Comparison of ENCODE assay signal across 19 cellular contexts in the genomic region with DNA sequence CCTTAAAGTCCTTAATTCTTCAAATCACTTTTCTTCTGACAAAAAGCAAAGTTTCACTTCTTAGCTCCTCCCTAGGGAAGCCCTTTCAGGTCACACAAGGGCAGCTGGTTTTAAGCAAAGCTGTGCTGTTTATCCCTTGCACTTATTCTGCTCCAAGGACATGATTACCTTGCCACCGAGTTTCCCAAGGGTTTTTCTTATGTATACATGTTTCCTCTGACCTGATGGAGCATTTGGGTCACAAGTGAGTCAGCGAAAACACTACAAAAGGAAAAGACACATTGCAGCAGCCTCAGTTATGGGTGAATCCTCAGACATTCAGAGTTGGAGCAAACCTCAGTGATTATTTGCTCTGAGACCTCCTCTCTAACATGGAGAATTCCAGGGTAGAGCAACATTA. TPM values are rescaled to one million over a fixed set of nuclear protein-coding genes. Genes with fewer than 3 reads are reported as not detected.
DNase-seq lines count a peak whose midpoint lies in the region; ATAC-seq, FAIRE-seq and TF ChIP-seq lines count a peak whose summit lies in the region.
"Had no signal": no experiment of that assay in that cellular context is flagged by ENCODE, and none has a peak within 500 bp of the region (broad histone marks: within the 10 kb centered on the region; RNA-seq: fewer than 3 reads in every experiment).

No MANE protein-coding gene starts in this region.

- no peaks in the 10 kb centered on the region for H3K9me1 ChIP-seq in K562 (ENCODE audit: control insufficient read depth, insufficient read depth, low read length)

- no peaks in the 10 kb centered on the region for H3K27me3 ChIP-seq in HUES48 (ENCODE audit: control insufficient read depth, insufficient read depth, low read length)
- no peaks in the 10 kb centered on the region for H3K27me3 ChIP-seq in K562 (ENCODE audit: control insufficient read depth in 2 of 2, insufficient read depth in 2 of 2, low read length in 2 of 2)
- H3K27me3 ChIP-seq in mesenchymal stem cell (ENCODE audit: control insufficient read depth in 1 of 2, insufficient read depth in 1 of 2, low read length in 2 of 2) = no peaks in the 10 kb centered on the region
- H3K27me3 ChIP-seq: upper lobe of left lung had no signal

- no peak overlapping the region for H3K4me3 ChIP-seq in AG10803 (ENCODE audit: low read length)
- H3K4me3 ChIP-seq in HUES48 (ENCODE audit: low read depth, low read length) = no peak overlapping the region
- H3K4me3 ChIP-seq in K562 = no peak overlapping the region
- H3K4me3 ChIP-seq in mesenchymal stem cell (ENCODE audit: insufficient read depth in 1 of 2, low read depth in 1 of 2, low read length in 2 of 2) = no peak overlapping the region
- H3K4me3 ChIP-seq: mucosa of descending colon, upper lobe of left lung had no signal

- H4K8ac ChIP-seq in mesenchymal stem cell (ENCODE audit: low read length) = peak overlapping the region; percentile 19

- H3K4me1 ChIP-seq in HUES48 (ENCODE audit: control insufficient read depth, insufficient read depth, low read length) (peaks cover 14% of the 10 kb centered on the region), K562 (replicated peaks in 1 of 2; ENCODE audit: control insufficient read depth in 2 of 2, insufficient read depth in 2 of 2, low read length in 2 of 2) (peaks cover 5 to 17% of the 10 kb centered on the region in 2 experiments; a peak in 3 of 5 replicates), mesenchymal stem cell (ENCODE audit: control insufficient read depth, insufficient read depth, low read depth, low read length) (no peaks in the 10 kb centered on the region)

- H3K9ac ChIP-seq in HUES48 (ENCODE audit: low read depth, low read length) = no peak overlapping the region
- peak overlapping the region in 1 of 2 experiments; percentile 32; a peak in 2 of 4 replicates for H3K9ac ChIP-seq in K562 (ENCODE audit: insufficient read depth in 1 of 2, low read depth in 2 of 2, low read length in 2 of 2)
- H3K9ac ChIP-seq in mesenchymal stem cell (ENCODE audit: low read length) = peak overlapping the region; percentile 35

- H2BK12ac ChIP-seq in mesenchymal stem cell (ENCODE audit: low read length in 2 of 2) = no peak overlapping the region

- intact Hi-C loops in K562 (cut with micrococcal nuclease) = no loop called here

- H3K4me2 ChIP-seq in K562 (ENCODE audit: insufficient read depth, low read length) (no peak overlapping the region), mesenchymal stem cell (ENCODE audit: low read length, poor library complexity, severe bottlenecking) (no peak overlapping the region)

- H3K18ac ChIP-seq in mesenchymal stem cell (ENCODE audit: low read depth in 1 of 2, low read length in 2 of 2) = no peak overlapping the region

- TF ChIP-seq RAD21 in K562 (CRISPR knock-in tag; conservative IDR thresholded peaks at IDR 0.05 in 1 of 2, IDR thresholded peaks at IDR 0.05 in 1 of 2) = no peak

- H3K4ac ChIP-seq in mesenchymal stem cell (ENCODE audit: low read depth in 1 of 2, low read length in 2 of 2) = no peak overlapping the region

- FAIRE-seq in K562 (lab: Jason Lieb, UNC) = peak; percentile 75
- FAIRE-seq: GM12891 had no signal

- no peak overlapping the region for H2BK5ac ChIP-seq in mesenchymal stem cell (ENCODE audit: low read depth, low read length, poor library complexity, severe bottlenecking)

- no peak for TF ChIP-seq EP300 in K562 (IDR thresholded peaks at IDR 0.05; ENCODE audit: low read length)

- no peaks in the 10 kb centered on the region for H3K79me2 ChIP-seq in K562 (ENCODE audit: control insufficient read depth, insufficient read depth, low read length)

- CTCF ChIA-PET in K562 (lab: Yijun Ruan, JAX; ENCODE audit: low intra/inter-chr PET ratio) = no interaction called here

- no peaks in the 10 kb centered on the region for H3K36me3 ChIP-seq in HUES48 (ENCODE audit: control insufficient read depth, insufficient read depth, low read length)
- no peaks in the 10 kb centered on the region for H3K36me3 ChIP-seq in K562 (ENCODE audit: control insufficient read depth, insufficient read depth, low read length)
- no peaks in the 10 kb centered on the region for H3K36me3 ChIP-seq in mesenchymal stem cell (ENCODE audit: control insufficient read depth in 1 of 2, insufficient read depth in 2 of 2, low read depth in 1 of 2, low read length in 2 of 2)
- H3K36me3 ChIP-seq: upper lobe of left lung had no signal

- peak overlapping the region; percentile 88 for H2AFZ ChIP-seq in K562 (ENCODE audit: low read depth, low read length)
- no peak overlapping the region for H2AFZ ChIP-seq in mesenchymal stem cell (ENCODE audit: low read depth, low read length)

- H2BK15ac ChIP-seq in mesenchymal stem cell (ENCODE audit: low read depth, poor library complexity, severe bottlenecking) = no peak overlapping the region

- TF ChIP-seq CTCF in AG10803 (conservative IDR thresholded peaks at IDR 0.05; ENCODE audit: low read length) = no peak
- TF ChIP-seq CTCF in K562 (IDR thresholded peaks at IDR 0.05 in 2 of 3, conservative IDR thresholded peaks at IDR 0.05 in 1 of 3; ENCODE audit: insufficient read depth in 2 of 3, low read depth in 1 of 3, low read length in 3 of 3) = no peak

- no peaks in the 10 kb centered on the region for H3K79me1 ChIP-seq in mesenchymal stem cell (replicated peaks; ENCODE audit: low read length, poor library complexity, severe bottlenecking)

- H3K14ac ChIP-seq in mesenchymal stem cell (ENCODE audit: low read length in 2 of 2) = no peak overlapping the region

- peak; percentile 59 for ATAC-seq in K562
- no peak for ATAC-seq in GM18519 (IDR thresholded peaks at IDR 0.05; ENCODE audit: low FRiP score, unreplicated experiment)
- ATAC-seq: activated CD4-positive, CD25-positive, alpha-beta regulatory T cell treated with anti-CD3 and anti-CD28 coated beads, Interleukin-2, amount 50 U/mL, for 24 hours; mucosa of descending colon had no signal

- POLR2A ChIA-PET in K562 (lab: Yijun Ruan, JAX) = interaction anchor here (0.6 to 1.4 kb wide), 3 partner anchors 23 to 33 kb away, joined by 3 to 4 read pairs (median 3); no protein-coding TSS in a partner anchor

- DNase-seq in AG10803 (ENCODE audit: low read depth) (peak; percentile 17), K562 (ENCODE audit: extremely low read depth in 1 of 4, low spot score in 3 of 4) (peak in 1 of 4 experiments; percentile 62), mesenchymal stem cell (peak; percentile 86), NCI-H1105 treated with DMSO at 0.1 percent for 48 hours (lab: John Stamatoyannopoulos, UW) (no peak), DMS114 treated with DMSO at 0.1 percent for 48 hours (lab: John Stamatoyannopoulos, UW; ENCODE audit: unreplicated experiment) (no peak), DMS 273 treated with DMSO at 0.1 percent for 48 hours (lab: John Stamatoyannopoulos, UW) (no peak)
- DNase-seq: activated CD8-positive, alpha-beta memory T cell treated with anti-CD3 and anti-CD28 coated beads, Interleukin-2, amount 50 U/mL, for 4 hours; activated naive CD8-positive, alpha-beta T cell treated with anti-CD3 and anti-CD28 coated beads for 36 hours; DND-41; immature natural killer cell; MM.1S; mucosa of descending colon; stimulated activated CD8-positive, alpha-beta memory T cell treated with anti-CD3 and anti-CD28 coated beads, Interleukin-4, amount 100 ng/mL, for 48 hours; SW 1271; upper lobe of left lung had no signal

- 24% methylated on average over 2 of the region's 2 CpGs for WGBS in K562 (ENCODE audit: insufficient coverage, low coverage, missing lambda C conversion rate)
- WGBS in mesenchymal stem cell = 17% methylated on average over 2 of the region's 2 CpGs

- H3K9me3 ChIP-seq in HUES48 (ENCODE audit: control insufficient read depth, insufficient read depth, low read length) = peaks cover 4% of the 10 kb centered on the region
- H3K9me3 ChIP-seq in K562 (replicated peaks; ENCODE audit: control insufficient read depth, insufficient read depth, low read depth, low read length) = peaks cover 7% of the 10 kb centered on the region; the same call in 1 of the 2 replicates
- H3K9me3 ChIP-seq in mesenchymal stem cell (ENCODE audit: control insufficient read depth, low read length) = peaks cover 2% of the 10 kb centered on the region
- H3K9me3 ChIP-seq: mucosa of descending colon, upper lobe of left lung had no signal

- TF ChIP-seq POLR2A in K562 (conservative IDR thresholded peaks at IDR 0.05) = no peak

- no peak overlapping the region for H3K23ac ChIP-seq in mesenchymal stem cell (ENCODE audit: low read length in 2 of 2)

- BruUV-seq in K562 (replicated peaks; lab: Mats Ljungman, UMichigan) = no TSS peak

- no peaks in the 10 kb centered on the region for H4K20me1 ChIP-seq in K562 (replicated peaks; ENCODE audit: control insufficient read depth, insufficient read depth, low read length)

- H2AK5ac ChIP-seq in mesenchymal stem cell (ENCODE audit: low read length, severe bottlenecking) = no peak overlapping the region

- in situ Hi-C loops in K562 (cut with MboI) = no loop called here

- H2BK120ac ChIP-seq in mesenchymal stem cell (ENCODE audit: low read depth, low read length) = no peak overlapping the region

- H4K91ac ChIP-seq in mesenchymal stem cell (ENCODE audit: low read length) = no peak overlapping the region

- H3K27ac ChIP-seq in HUES48 (ENCODE audit: low read depth, low read length) (peak overlapping the region; percentile 43), K562 (ENCODE audit: extremely low read depth, low read depth, low read length) (peak overlapping the region; percentile 56), mesenchymal stem cell (ENCODE audit: low read length, poor library complexity, severe bottlenecking) (no peak overlapping the region)
- H3K27ac ChIP-seq: upper lobe of left lung had no signal

RNA-seq across cellular contexts. Expression of gene ILRUN, which starts 26.6 kb away (rescaled TPM):
- 46.7 and 47.2 TPM in 2 replicates for total RNA-seq in K562 (2011; cell fraction: chromatin; rRNA removed; ENCODE audit: low replicate concordance)
- total RNA-seq in K562 (2011; cell fraction: nucleolus; rRNA removed) = 30.2 and 32.0 TPM in 2 replicates
- total RNA-seq in K562 (2011; cell fraction: nucleoplasm; rRNA removed) = 38.8 and 48.2 TPM in 2 replicates
- total RNA-seq in K562 (2014; rRNA removed) (35.7 and 44.7 TPM in 2 replicates), K562 (2014; rRNA removed; fragmentation: Illumina TruSeq; extraction: Trizol) (54.9 and 57.6 TPM in 2 replicates), K562 (2015; rRNA removed; fragmentation: Illumina TruSeq; extraction: Trizol) (53.4 and 55.0 TPM in 2 replicates), K562 (2021) (74.5 and 78.9 TPM in 2 replicates)
- polyA plus RNA-seq in K562 (2011; rRNA removed) (62.1 and 66.1 TPM in 2 replicates), K562 (2014; fragmentation: Illumina TruSeq; extraction: Trizol) (70.0 and 74.7 TPM in 2 replicates), K562 (2014; fragmentation: Nextera tagmentation; extraction: Ambion mirVana) (10 to 100 TPM; 24.9 to 30.7 TPM), K562 (2014; rRNA removed) (42.8 and 44.2 TPM in 2 replicates)
- 53.1 and 62.6 TPM in 2 replicates for polyA plus RNA-seq in K562 (2011; cell fraction: cytosol; rRNA removed)
- 26.0 and 30.3 TPM in 2 replicates for polyA plus RNA-seq in K562 (2011; cell fraction: nucleus; rRNA removed)
- polyA plus RNA-seq in K562 (2012) = 75.6 and 76.6 TPM in 2 replicates
- polyA minus RNA-seq in K562 (2011; rRNA and poly(A)+ RNA removed) = 88.9 and 93.9 TPM in 2 replicates
- 48.1 and 57.5 TPM in 2 replicates for polyA minus RNA-seq in K562 (2011; cell fraction: cytosol; rRNA and poly(A)+ RNA removed)
- polyA minus RNA-seq in K562 (2011; cell fraction: nucleus; rRNA and poly(A)+ RNA removed) = 12.9 and 20.4 TPM in 2 replicates
- polyA plus RNA-seq in mesenchymal stem cell (2013, experiment 1 of 2) = 36.6 TPM
- polyA plus RNA-seq in mesenchymal stem cell (2013, experiment 2 of 2) = 37.6 TPM

RNA-seq across cellular contexts. Expression of gene SNRPC, which starts 34.1 kb away (rescaled TPM):
- 34.0 and 37.5 TPM in 2 replicates for total RNA-seq in K562 (2011; cell fraction: chromatin; rRNA removed; ENCODE audit: low replicate concordance)
- 54.7 and 59.2 TPM in 2 replicates for total RNA-seq in K562 (2011; cell fraction: nucleolus; rRNA removed)
- total RNA-seq in K562 (2011; cell fraction: nucleoplasm; rRNA removed) = 62.7 and 69.1 TPM in 2 replicates
- total RNA-seq in K562 (2014; rRNA removed) = 500 and 634 TPM in 2 replicates
- total RNA-seq in K562 (2014; rRNA removed; fragmentation: Illumina TruSeq; extraction: Trizol) = 430 and 439 TPM in 2 replicates
- 488 and 508 TPM in 2 replicates for total RNA-seq in K562 (2015; rRNA removed; fragmentation: Illumina TruSeq; extraction: Trizol)
- 415 and 433 TPM in 2 replicates for total RNA-seq in K562 (2021)
- 495 and 598 TPM in 2 replicates for polyA plus RNA-seq in K562 (2011; rRNA removed)
- 883 and 1,009 TPM in 2 replicates for polyA plus RNA-seq in K562 (2011; cell fraction: cytosol; rRNA removed)
- 165 and 174 TPM in 2 replicates for polyA plus RNA-seq in K562 (2011; cell fraction: nucleus; rRNA removed)
- polyA plus RNA-seq in K562 (2012) = 407 and 437 TPM in 2 replicates
- polyA plus RNA-seq in K562 (2014; fragmentation: Illumina TruSeq; extraction: Trizol) = 868 and 905 TPM in 2 replicates
- polyA plus RNA-seq in K562 (2014; fragmentation: Nextera tagmentation; extraction: Ambion mirVana) = 100 to 1,000 TPM; 697 to 889 TPM
- polyA plus RNA-seq in K562 (2014; rRNA removed) = 808 and 854 TPM in 2 replicates
- 218 and 228 TPM in 2 replicates for polyA minus RNA-seq in K562 (2011; rRNA and poly(A)+ RNA removed)
- 104 and 122 TPM in 2 replicates for polyA minus RNA-seq in K562 (2011; cell fraction: cytosol; rRNA and poly(A)+ RNA removed)
- polyA minus RNA-seq in K562 (2011; cell fraction: nucleus; rRNA and poly(A)+ RNA removed) = 21.0 and 35.1 TPM in 2 replicates
- 147 TPM for polyA plus RNA-seq in mesenchymal stem cell (2013, experiment 1 of 2)
- polyA plus RNA-seq in mesenchymal stem cell (2013, experiment 2 of 2) = 153 TPM

Comparison
In these comparisons a context has a peak if more than half of its experiments do, and no peak if none do; other contexts are left out.
1. DNase-seq: peak in AG10803 (single experiment) and mesenchymal stem cell (single experiment); none in NCI-H1105 treated with DMSO at 0.1 percent for 48 hours (single experiment), DMS114 treated with DMSO at 0.1 percent for 48 hours (single experiment) and DMS 273 treated with DMSO at 0.1 percent for 48 hours (single experiment).